ENCODE assay signal across 7 cellular contexts in the genomic region with DNA sequence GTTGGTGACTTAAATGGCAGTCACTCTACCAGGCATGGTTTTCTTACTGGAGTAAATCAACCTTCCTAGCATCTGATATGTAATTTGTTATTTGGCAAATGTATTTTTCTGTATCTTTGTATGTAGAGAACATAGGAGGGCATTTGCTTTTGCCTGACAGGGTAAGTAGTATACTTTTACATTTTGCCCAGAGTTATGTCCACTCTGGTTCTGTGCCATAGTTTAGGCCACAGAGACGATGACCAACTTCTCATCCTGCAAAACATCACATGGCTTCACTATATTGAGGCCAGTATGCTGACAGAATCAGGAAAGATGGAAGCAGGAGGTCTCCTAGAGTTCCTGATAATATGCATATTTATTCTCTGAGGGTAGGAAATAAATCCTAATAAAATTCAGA.
"Had no signal": no experiment of that assay in that cellular context is flagged by ENCODE, and none has a peak within 500 bp of the region (broad histone marks: within the 10 kb centered on the region; RNA-seq: fewer than 3 reads in every experiment).

No MANE protein-coding gene starts in this region.

- H3K27ac ChIP-seq: HL-60, KMS-11 had no signal

- DNase-seq: IMR-90, KBM-7, KG1 had no signal

- H3K27me3 Mint-ChIP-seq: IgD-negative memory B cell had no signal

- H3K4me3 ChIP-seq: K562 had no signal

- H3K36me3 Mint-ChIP-seq: IgD-negative memory B cell had no signal

- H3K9me3 Mint-ChIP-seq: IgD-negative memory B cell had no signal

- H3K4me3 Mint-ChIP-seq: IgD-negative memory B cell had no signal
